In genomic region chr14:102988054-102988453, GRCh38 we compare ENCODE assay signal across 22 cellular contexts.
DNase-seq lines count a peak whose midpoint lies in the region; ATAC-seq, FAIRE-seq and TF ChIP-seq lines count a peak whose summit lies in the region.
"Had no signal": no experiment of that assay in that cellular context is flagged by ENCODE, and none has a peak within 500 bp of the region (broad histone marks: within the 10 kb centered on the region; RNA-seq: fewer than 3 reads in every experiment).

No MANE protein-coding gene starts in this region.

- H3K27me3 ChIP-seq in smooth muscle cell (ENCODE audit: low read depth): no peaks in the 10 kb centered on the region
- no peaks in the 10 kb centered on the region for H3K27me3 ChIP-seq in GM23338 (ENCODE audit: insufficient read depth)
- no peaks in the 10 kb centered on the region for H3K27me3 ChIP-seq in BE2C
- H3K27me3 ChIP-seq: pancreas, upper lobe of left lung had no signal

- peaks cover 19% of the 10 kb centered on the region for H3K9me3 Mint-ChIP-seq in GM23338

- no peaks in the 10 kb centered on the region for H3K4me1 ChIP-seq in smooth muscle cell (ENCODE audit: low read depth)
- no peaks in the 10 kb centered on the region for H3K4me1 ChIP-seq in GM23338 (ENCODE audit: insufficient read depth)
- H3K4me1 ChIP-seq in BE2C: no peaks in the 10 kb centered on the region
- H3K4me1 ChIP-seq: Caco-2, pancreas had no signal

- H3K36me3 ChIP-seq in smooth muscle cell (ENCODE audit: low read depth) (peaks cover 23% of the 10 kb centered on the region), GM23338 (ENCODE audit: insufficient read depth) (peaks cover 3% of the 10 kb centered on the region), BE2C (peaks cover 28% of the 10 kb centered on the region)

- TF ChIP-seq CTCF in astrocyte of the spinal cord (IDR thresholded peaks at IDR 0.05; ENCODE audit: low read depth, low read length) (no peak), smooth muscle cell (IDR thresholded peaks at IDR 0.05; ENCODE audit: borderline replicate concordance, insufficient read depth, poor library complexity, severe bottlenecking) (no peak), GM23338 (conservative IDR thresholded peaks at IDR 0.05; ENCODE audit: low read depth in 2 of 2) (no peak), BE2C (IDR thresholded peaks at IDR 0.05; ENCODE audit: low read depth, low read length) (no peak)

- no peak overlapping the region for H3K9ac ChIP-seq in smooth muscle cell (ENCODE audit: low read depth)

- in situ Hi-C loops in astrocyte of the spinal cord (cut with HindIII; ENCODE audit: low sequenced_read_pairs): no loop called here

- no peak for ATAC-seq in GM23338
- ATAC-seq: activated T-helper 17 cell treated with anti-CD3 and anti-CD28 coated beads, Interleukin-2, amount 50 U/mL, for 72 hours; naive thymus-derived CD8-positive, alpha-beta T cell had no signal

- H3K27me3 Mint-ChIP-seq in GM23338 (ENCODE audit: insufficient read depth, low read depth, poor library complexity): no peaks in the 10 kb centered on the region
- H3K27me3 Mint-ChIP-seq: activated naive CD8-positive, alpha-beta T cell treated with anti-CD3 and anti-CD28 coated beads for 36 hours; activated T-helper 17 cell treated with anti-CD3 and anti-CD28 coated beads, Interleukin-2, amount 50 U/mL, for 72 hours; memory B cell had no signal

- H2AFZ ChIP-seq in smooth muscle cell (ENCODE audit: low read depth) (no peak overlapping the region), GM23338 (no peak overlapping the region)

- H3K4me2 ChIP-seq in smooth muscle cell: no peak overlapping the region
- H3K4me2 ChIP-seq in GM23338: no peak overlapping the region

- H3F3A ChIP-seq in smooth muscle cell (ENCODE audit: low read depth) (no peaks in the 10 kb centered on the region), GM23338 (replicated peaks; ENCODE audit: low read depth) (no peaks in the 10 kb centered on the region)

- H3K4me3 ChIP-seq in astrocyte of the spinal cord (ENCODE audit: low read depth, low read length) (no peak overlapping the region), smooth muscle cell (no peak overlapping the region), GM23338 (no peak overlapping the region), BE2C (ENCODE audit: low read depth, low read length) (no peak overlapping the region)
- H3K4me3 ChIP-seq: pancreas, upper lobe of left lung had no signal

- no peak for FAIRE-seq in frontal cortex (lab: Jason Lieb, UNC)
- FAIRE-seq: GM18507, pancreas, RCC 7860 had no signal

- H3K36me3 Mint-ChIP-seq in GM23338 (ENCODE audit: low read depth): peaks cover 75% of the 10 kb centered on the region

- DNase-seq in LHCN-M2 (ENCODE audit: low read depth) (peak; percentile 44), astrocyte of the spinal cord (ENCODE audit: low read depth, low spot score) (peak; percentile 24), erythroblast (lab: John Stamatoyannopoulos, UW) (peak; percentile 41 to 52), smooth muscle cell (lab: John Stamatoyannopoulos, UW; ENCODE audit: unreplicated experiment) (no peak), frontal cortex (ENCODE audit: low spot score in 2 of 2) (no peak), GM23338 (ENCODE audit: low spot score) (no peak), BE2C (no peak), NCI-H1436 treated with DMSO at 0.1 percent for 48 hours (lab: John Stamatoyannopoulos, UW) (no peak)
- DNase-seq: activated CD4-positive, CD25-positive, alpha-beta regulatory T cell treated with anti-CD3 and anti-CD28 coated beads, Interleukin-2, amount 50 U/mL, for 72 hours; activated naive CD8-positive, alpha-beta T cell treated with anti-CD3 and anti-CD28 coated beads for 36 hours; Caco-2; kidney glomerular epithelial cell; naive thymus-derived CD8-positive, alpha-beta T cell; NCI-H1436; stimulated activated CD4-positive, alpha-beta T cell treated with anti-CD3 and anti-CD28 coated beads, Interleukin-1b, Interleukin-23, amount 100 ng/mL, for 48 hours; stimulated activated naive CD4-positive, alpha-beta T cell; upper lobe of left lung had no signal

- no peak overlapping the region for H3K27ac Mint-ChIP-seq in GM23338
- H3K27ac Mint-ChIP-seq: activated naive CD8-positive, alpha-beta T cell treated with anti-CD3 and anti-CD28 coated beads for 36 hours; activated T-helper 17 cell treated with anti-CD3 and anti-CD28 coated beads, Interleukin-2, amount 50 U/mL, for 72 hours; memory B cell had no signal

- H3K79me2 ChIP-seq in smooth muscle cell (ENCODE audit: low read depth) (peaks cover 41% of the 10 kb centered on the region), GM23338 (replicated peaks; ENCODE audit: insufficient read depth) (peaks cover 6% of the 10 kb centered on the region)

- peaks cover 5% of the 10 kb centered on the region; the same call in 1 of the 3 replicates for H3K4me1 Mint-ChIP-seq in GM23338
- H3K4me1 Mint-ChIP-seq: activated naive CD8-positive, alpha-beta T cell treated with anti-CD3 and anti-CD28 coated beads for 36 hours; activated T-helper 17 cell treated with anti-CD3 and anti-CD28 coated beads, Interleukin-2, amount 50 U/mL, for 72 hours; naive thymus-derived CD8-positive, alpha-beta T cell had no signal

- no peak for TF ChIP-seq POLR2A in erythroblast (IDR thresholded peaks at IDR 0.05; ENCODE audit: low read length)

- no peak overlapping the region for H3K4me3 Mint-ChIP-seq in GM23338
- H3K4me3 Mint-ChIP-seq: activated naive CD8-positive, alpha-beta T cell treated with anti-CD3 and anti-CD28 coated beads for 36 hours; activated T-helper 17 cell treated with anti-CD3 and anti-CD28 coated beads, Interleukin-2, amount 50 U/mL, for 72 hours; memory B cell had no signal

- H3K9me3 ChIP-seq in smooth muscle cell (replicated peaks; ENCODE audit: low read depth) (peaks cover 15% of the 10 kb centered on the region), BE2C (no peaks in the 10 kb centered on the region)
- H3K9me3 ChIP-seq: pancreas had no signal

- H4K20me1 ChIP-seq in smooth muscle cell (ENCODE audit: low read depth): peaks cover 35% of the 10 kb centered on the region
- peaks cover 17% of the 10 kb centered on the region for H4K20me1 ChIP-seq in GM23338 (replicated peaks; ENCODE audit: insufficient read depth)

- H3K9me2 ChIP-seq in GM23338 (ENCODE audit: insufficient read depth): no peaks in the 10 kb centered on the region; the same call in 1 of the 2 replicates

- WGBS in smooth muscle cell (ENCODE audit: low lambda C conversion rate): 100% methylated on average over 1 of the region's 1 CpG

- H3K27ac ChIP-seq in smooth muscle cell (ENCODE audit: low read depth) (peak overlapping the region; percentile 34), GM23338 (ENCODE audit: low read depth) (no peak overlapping the region)
- H3K27ac ChIP-seq: pancreas, upper lobe of left lung had no signal

TF ChIP-seq in GM23338, 12 proteins besides CTCF, POLR2A, EP300 and RAD21 (continues in another document):
- TF ChIP-seq, protein P1, sequence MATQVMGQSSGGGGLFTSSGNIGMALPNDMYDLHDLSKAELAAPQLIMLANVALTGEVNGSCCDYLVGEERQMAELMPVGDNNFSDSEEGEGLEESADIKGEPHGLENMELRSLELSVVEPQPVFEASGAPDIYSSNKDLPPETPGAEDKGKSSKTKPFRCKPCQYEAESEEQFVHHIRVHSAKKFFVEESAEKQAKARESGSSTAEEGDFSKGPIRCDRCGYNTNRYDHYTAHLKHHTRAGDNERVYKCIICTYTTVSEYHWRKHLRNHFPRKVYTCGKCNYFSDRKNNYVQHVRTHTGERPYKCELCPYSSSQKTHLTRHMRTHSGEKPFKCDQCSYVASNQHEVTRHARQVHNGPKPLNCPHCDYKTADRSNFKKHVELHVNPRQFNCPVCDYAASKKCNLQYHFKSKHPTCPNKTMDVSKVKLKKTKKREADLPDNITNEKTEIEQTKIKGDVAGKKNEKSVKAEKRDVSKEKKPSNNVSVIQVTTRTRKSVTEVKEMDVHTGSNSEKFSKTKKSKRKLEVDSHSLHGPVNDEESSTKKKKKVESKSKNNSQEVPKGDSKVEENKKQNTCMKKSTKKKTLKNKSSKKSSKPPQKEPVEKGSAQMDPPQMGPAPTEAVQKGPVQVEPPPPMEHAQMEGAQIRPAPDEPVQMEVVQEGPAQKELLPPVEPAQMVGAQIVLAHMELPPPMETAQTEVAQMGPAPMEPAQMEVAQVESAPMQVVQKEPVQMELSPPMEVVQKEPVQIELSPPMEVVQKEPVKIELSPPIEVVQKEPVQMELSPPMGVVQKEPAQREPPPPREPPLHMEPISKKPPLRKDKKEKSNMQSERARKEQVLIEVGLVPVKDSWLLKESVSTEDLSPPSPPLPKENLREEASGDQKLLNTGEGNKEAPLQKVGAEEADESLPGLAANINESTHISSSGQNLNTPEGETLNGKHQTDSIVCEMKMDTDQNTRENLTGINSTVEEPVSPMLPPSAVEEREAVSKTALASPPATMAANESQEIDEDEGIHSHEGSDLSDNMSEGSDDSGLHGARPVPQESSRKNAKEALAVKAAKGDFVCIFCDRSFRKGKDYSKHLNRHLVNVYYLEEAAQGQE (IDR thresholded peaks at IDR 0.05; ENCODE audit: unreplicated experiment): no peak
- TF ChIP-seq POLR2AphosphoS5 (IDR thresholded peaks at IDR 0.05; ENCODE audit: low read depth) (no peak), STAT1 (IDR thresholded peaks at IDR 0.05; ENCODE audit: unreplicated experiment) (no peak), EZH2phosphoT487 (IDR thresholded peaks at IDR 0.05; ENCODE audit: unreplicated experiment) (no peak), ETS1 (IDR thresholded peaks at IDR 0.05) (no peak)

Comparison
In these comparisons a context has a peak if more than half of its experiments do, and no peak if none do; other contexts are left out.
1. DNase-seq: peak in LHCN-M2 (single experiment), astrocyte of the spinal cord (single experiment) and erythroblast (2 of 2); none in smooth muscle cell (single experiment), frontal cortex (0 of 2), GM23338 (single experiment), BE2C (single experiment) and NCI-H1436 treated with DMSO at 0.1 percent for 48 hours (single experiment).